In genomic region chr5:169636477-169637084, GRCh38 we compare ENCODE assay signal across 1 cellular context.
TF ChIP-seq lines count a peak whose summit lies in the region.

No MANE protein-coding gene starts in this region.

TF ChIP-seq in GM23338, 12 proteins besides CTCF, POLR2A, EP300 and RAD21 (continued from another document):
- TF ChIP-seq, protein P1, sequence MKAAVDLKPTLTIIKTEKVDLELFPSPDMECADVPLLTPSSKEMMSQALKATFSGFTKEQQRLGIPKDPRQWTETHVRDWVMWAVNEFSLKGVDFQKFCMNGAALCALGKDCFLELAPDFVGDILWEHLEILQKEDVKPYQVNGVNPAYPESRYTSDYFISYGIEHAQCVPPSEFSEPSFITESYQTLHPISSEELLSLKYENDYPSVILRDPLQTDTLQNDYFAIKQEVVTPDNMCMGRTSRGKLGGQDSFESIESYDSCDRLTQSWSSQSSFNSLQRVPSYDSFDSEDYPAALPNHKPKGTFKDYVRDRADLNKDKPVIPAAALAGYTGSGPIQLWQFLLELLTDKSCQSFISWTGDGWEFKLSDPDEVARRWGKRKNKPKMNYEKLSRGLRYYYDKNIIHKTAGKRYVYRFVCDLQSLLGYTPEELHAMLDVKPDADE (IDR thresholded peaks at IDR 0.05) = no peak
- no peak for TF ChIP-seq NANOG (IDR thresholded peaks at IDR 0.05; ENCODE audit: borderline replicate concordance)
- TF ChIP-seq ZNF331 (CRISPR knock-in tag; IDR thresholded peaks at IDR 0.05; ENCODE audit: low read depth) = no peak
- TF ChIP-seq EZH2 (IDR thresholded peaks at IDR 0.05; ENCODE audit: low read depth, unreplicated experiment) = no peak
- TF ChIP-seq STAT1 (IDR thresholded peaks at IDR 0.05; ENCODE audit: unreplicated experiment) = no peak
- TF ChIP-seq REST (IDR thresholded peaks at IDR 0.05; ENCODE audit: unreplicated experiment) = no peak
- no peak for TF ChIP-seq POLR2AphosphoS5 (IDR thresholded peaks at IDR 0.05; ENCODE audit: low read depth)
- TF ChIP-seq CREB1 (CRISPR knock-in tag; IDR thresholded peaks at IDR 0.05; ENCODE audit: low read depth) = no peak
- no peak for TF ChIP-seq EZH2phosphoT487 (IDR thresholded peaks at IDR 0.05; ENCODE audit: unreplicated experiment)
TF ChIP-seq in GM23338: peak in this region for 0.
